23 cellular contexts compared by ENCODE assay signal in the genomic region with DNA sequence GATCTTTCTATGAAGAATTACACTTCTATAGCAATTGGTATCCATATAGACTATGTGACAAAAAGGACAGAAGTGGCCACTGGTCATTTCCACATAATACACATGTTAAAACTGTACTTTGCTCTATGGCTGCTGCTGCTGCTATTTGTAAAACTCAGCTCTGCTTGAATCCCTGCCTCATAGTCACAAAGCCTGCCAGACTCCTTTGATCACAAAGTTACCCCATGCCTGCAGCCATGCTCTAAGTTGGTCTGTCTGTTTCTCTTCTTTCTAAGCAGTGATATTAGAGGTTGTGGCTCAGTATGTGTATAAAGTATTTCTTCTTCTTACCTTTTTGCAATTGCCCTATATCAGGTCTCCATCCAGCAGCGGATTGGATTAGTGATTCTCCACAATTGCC.
"Had no signal": no experiment of that assay in that cellular context is flagged by ENCODE, and none has a peak within 500 bp of the region (broad histone marks: within the 10 kb centered on the region; RNA-seq: fewer than 3 reads in every experiment).

No MANE protein-coding gene starts in this region.

- FAIRE-seq: HepG2 had no signal

- H3K4me2 ChIP-seq: SK-N-SH had no signal

- H3K4me3 ChIP-seq: MG63 had no signal

- H3K9ac ChIP-seq: SK-N-SH had no signal

- ATAC-seq: HepG2, Panc1, PC-3 had no signal

- DNase-seq: IMR-90; Karpas-422; KG1; MG63; NCI-H1092; NCI-H1105 treated with DMSO at 0.1 percent for 48 hours; NCI-H1417 treated with DMSO at 0.1 percent for 48 hours; NCI-H146; NCI-H1694 treated with DMSO at 0.1 percent for 48 hours; NCI-H1930; NCI-H2081; NCI-H2107; NCI-H2227 treated with DMSO at 0.1 percent for 48 hours; NCI-H524; NCI-H526 treated with DMSO at 0.1 percent for 48 hours; NCI-H774; NK-92 treated with Interleukin-12 subunit alpha and Interleukin-12 subunit beta, amount 100 ng/mL, for 24 hours; PC-3; SHP77; SK-N-SH had no signal

- H3K9me2 ChIP-seq: SK-N-SH had no signal

- H3K27ac ChIP-seq: RWPE1 had no signal

- H3K36me3 ChIP-seq: MG63 had no signal

- H3K9me3 ChIP-seq: MG63, SK-N-SH had no signal

- H3K27me3 ChIP-seq: MG63 had no signal
